In genomic region chr11:70899616-70900015, GRCh38 we compare ENCODE assay signal across 23 cellular contexts.
"Had no signal": no experiment of that assay in that cellular context is flagged by ENCODE, and none has a peak within 500 bp of the region (broad histone marks: within the 10 kb centered on the region; RNA-seq: fewer than 3 reads in every experiment).

No MANE protein-coding gene starts in this region.

- H3K27me3 Mint-ChIP-seq: natural killer cell treated with Interleukin-12 subunit alpha and Interleukin-12 subunit beta and Interleukin-15 and Interleukin-18, amount 100 ng/mL, for 72 hours; stimulated activated naive CD8-positive, alpha-beta T cell treated with anti-CD3 and anti-CD28 coated beads, Interleukin-15, Interleukin-2, amounts not matched to agents 100 ng/mL and 50 ng/mL, for 24 hours had no signal

- H3K27ac ChIP-seq: left ventricle myocardium inferior, pancreas, psoas muscle, right lobe of liver, skin epidermis, suprapubic skin, thoracic aorta, tibial artery, uterus had no signal

- H3K27ac Mint-ChIP-seq: immature natural killer cell; mesothelial cell of epicardium; natural killer cell treated with Interleukin-12 subunit alpha and Interleukin-12 subunit beta and Interleukin-15 and Interleukin-18, amount 100 ng/mL, for 72 hours; stimulated activated effector memory CD8-positive, alpha-beta T cell treated with anti-CD3 and anti-CD28 coated beads, Interleukin-12 subunit alpha, Interleukin-12 subunit beta, amount 100 ng/mL, for 72 hours; stimulated activated naive CD8-positive, alpha-beta T cell treated with anti-CD3 and anti-CD28 coated beads, Interleukin-15, Interleukin-2, amounts not matched to agents 100 ng/mL and 50 ng/mL, for 24 hours had no signal

- H3K4me3 ChIP-seq: heart left ventricle, left ventricle myocardium inferior, pancreas, psoas muscle, right lobe of liver, skin epidermis, suprapubic skin, thoracic aorta, tibial artery, uterus had no signal

- H3K36me3 Mint-ChIP-seq: mesothelial cell of epicardium; natural killer cell treated with Interleukin-12 subunit alpha and Interleukin-12 subunit beta and Interleukin-15 and Interleukin-18, amount 100 ng/mL, for 72 hours; stimulated activated effector memory CD8-positive, alpha-beta T cell treated with anti-CD3 and anti-CD28 coated beads, Interleukin-12 subunit alpha, Interleukin-12 subunit beta, amount 100 ng/mL, for 72 hours had no signal

- DNase-seq: heart left ventricle; hypothalamus; immature natural killer cell; left ventricle myocardium inferior; mammary epithelial cell; mesenchymal stem cell; naive B cell; nucleus accumbens; psoas muscle; stimulated activated CD4-positive, alpha-beta T cell treated with anti-CD3 and anti-CD28 coated beads, Interleukin-4, amount 100 ng/mL, for 24 hours; stimulated activated naive CD4-positive, alpha-beta T cell; trophoblast cell; uterus had no signal

- H3K27me3 ChIP-seq: pancreas, right lobe of liver, suprapubic skin, uterus had no signal

- H3K4me1 Mint-ChIP-seq: immature natural killer cell; mesothelial cell of epicardium; naive B cell; stimulated activated effector memory CD8-positive, alpha-beta T cell treated with anti-CD3 and anti-CD28 coated beads, Interleukin-12 subunit alpha, Interleukin-12 subunit beta, amount 100 ng/mL, for 72 hours had no signal

- H3K36me3 ChIP-seq: heart left ventricle, left ventricle myocardium inferior, right lobe of liver, suprapubic skin, thoracic aorta, tibial artery, uterus had no signal

- H3K4me3 Mint-ChIP-seq: immature natural killer cell; mesothelial cell of epicardium; naive B cell; natural killer cell treated with Interleukin-12 subunit alpha and Interleukin-12 subunit beta and Interleukin-15 and Interleukin-18, amount 100 ng/mL, for 72 hours; stimulated activated effector memory CD8-positive, alpha-beta T cell treated with anti-CD3 and anti-CD28 coated beads, Interleukin-12 subunit alpha, Interleukin-12 subunit beta, amount 100 ng/mL, for 72 hours; stimulated activated naive CD8-positive, alpha-beta T cell treated with anti-CD3 and anti-CD28 coated beads, Interleukin-15, Interleukin-2, amounts not matched to agents 100 ng/mL and 50 ng/mL, for 24 hours had no signal

- H3K9me3 ChIP-seq: pancreas, right lobe of liver, uterus had no signal

- H3K4me1 ChIP-seq: heart left ventricle, left ventricle myocardium inferior, pancreas, psoas muscle, right lobe of liver, suprapubic skin, tibial artery, uterus had no signal

- ATAC-seq: heart left ventricle; natural killer cell treated with Interleukin-12 subunit alpha and Interleukin-12 subunit beta and Interleukin-15 and Interleukin-18, amount 100 ng/mL, for 72 hours; psoas muscle; stimulated activated effector memory CD8-positive, alpha-beta T cell treated with anti-CD3 and anti-CD28 coated beads, Interleukin-12 subunit alpha, Interleukin-12 subunit beta, amount 100 ng/mL, for 72 hours had no signal
